In the genomic region with DNA sequence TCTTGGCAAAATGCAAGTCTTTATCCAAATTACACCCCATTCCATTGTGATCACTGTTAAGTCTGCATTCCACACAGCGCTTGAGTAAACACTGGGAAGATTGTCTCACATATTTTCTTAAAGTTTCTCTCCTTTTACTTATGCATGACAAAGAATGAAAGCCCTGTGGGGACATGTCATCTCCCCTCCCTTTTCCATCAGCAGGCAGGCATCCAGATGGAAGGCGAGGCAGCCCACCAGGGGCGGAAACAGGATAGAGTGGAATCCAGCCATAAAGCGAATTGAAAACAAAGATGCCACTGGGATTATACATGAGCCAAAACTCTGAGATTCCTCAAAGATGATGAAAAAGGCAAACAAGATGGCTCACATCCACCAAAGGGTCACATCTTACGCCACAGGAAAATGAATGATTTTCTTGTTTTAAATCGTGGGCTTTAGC, we compare ENCODE assay signal across 10 cellular contexts.
DNase-seq lines count a peak whose midpoint lies in the region; ATAC-seq and TF ChIP-seq lines count a peak whose summit lies in the region.
"Had no signal": no experiment of that assay in that cellular context is flagged by ENCODE, and none has a peak within 500 bp of the region (broad histone marks: within the 10 kb centered on the region; RNA-seq: fewer than 3 reads in every experiment).

No MANE protein-coding gene starts in this region.

- H3K27me3 ChIP-seq in SK-N-SH (ENCODE audit: insufficient read depth) (no peaks in the 10 kb centered on the region), foreskin keratinocyte (no peaks in the 10 kb centered on the region)

- 20% methylated on average over 6 of the region's 6 CpGs for WGBS in SK-N-SH (ENCODE audit: low lambda C conversion rate)

- no peak overlapping the region for H3K4me3 ChIP-seq in SK-N-SH (ENCODE audit: low read depth in 2 of 2, low read length in 1 of 2)
- H3K4me3 ChIP-seq: thoracic aorta had no signal

- peaks cover 80% of the 10 kb centered on the region for H3F3A ChIP-seq in SK-N-SH (replicated peaks; ENCODE audit: insufficient read depth)

- no peaks in the 10 kb centered on the region for H3K9me2 ChIP-seq in SK-N-SH

- H2AFZ ChIP-seq in SK-N-SH (ENCODE audit: low read depth): no peak overlapping the region

- peaks cover 80% of the 10 kb centered on the region for H3K4me1 Mint-ChIP-seq in osteocyte (ENCODE audit: unreplicated experiment)
- H3K4me1 Mint-ChIP-seq in activated CD8-positive, alpha-beta T cell treated with anti-CD3 and anti-CD28 coated beads, Interleukin-2, amount 10 ng/mL, durations not matched to agents 7 days and 5 days (ENCODE audit: low read depth): peaks cover 15% of the 10 kb centered on the region

- DNase-seq in GM03348 (ENCODE audit: low spot score): peak; percentile 89
- no peak for DNase-seq in SK-N-SH
- DNase-seq in foreskin keratinocyte: peak in 1 of 2 donors; percentile 64
- DNase-seq in osteocyte (ENCODE audit: extremely low spot score, unreplicated experiment): no peak
- DNase-seq in activated CD8-positive, alpha-beta T cell treated with anti-CD3 and anti-CD28 coated beads, Interleukin-2, amount 10 ng/mL, durations not matched to agents 7 days and 5 days: no peak
- DNase-seq in posterior cingulate gyrus: no peak
- DNase-seq: NCI-H345 had no signal

- TF ChIP-seq EP300 in SK-N-SH (IDR thresholded peaks at IDR 0.05; ENCODE audit: borderline replicate concordance in 1 of 2, low read depth in 1 of 2, low read length in 1 of 2): peak in 1 of 2 experiments; percentile 87; a peak in 2 of 4 replicates

- TF ChIP-seq CTCF in SK-N-SH (IDR thresholded peaks at IDR 0.05) (no peak; the same call in 1 of the 2 replicates), foreskin keratinocyte (conservative IDR thresholded peaks at IDR 0.05) (no peak), osteocyte (IDR thresholded peaks at IDR 0.05) (no peak)

- H3K36me3 Mint-ChIP-seq in osteocyte (ENCODE audit: unreplicated experiment): peaks cover 22% of the 10 kb centered on the region
- H3K36me3 Mint-ChIP-seq in activated CD8-positive, alpha-beta T cell treated with anti-CD3 and anti-CD28 coated beads, Interleukin-2, amount 10 ng/mL, durations not matched to agents 7 days and 5 days (ENCODE audit: low read depth): peaks cover 6% of the 10 kb centered on the region

- intact Hi-C loops in posterior cingulate gyrus (cut with DNase I): no loop called here

- peaks cover 11 to 31% of the 10 kb centered on the region in 2 experiments for H3K36me3 ChIP-seq in SK-N-SH (replicated peaks in 1 of 2; ENCODE audit: control insufficient read depth in 1 of 2, insufficient read depth in 2 of 2, low read length in 1 of 2)
- H3K36me3 ChIP-seq: thoracic aorta had no signal

- peaks cover 22 to 57% of the 10 kb centered on the region in 2 experiments for H3K4me1 ChIP-seq in SK-N-SH (ENCODE audit: control insufficient read depth in 1 of 2, insufficient read depth in 2 of 2, low read depth in 1 of 2, low read length in 1 of 2)
- H3K4me1 ChIP-seq in foreskin keratinocyte: peaks cover 16% of the 10 kb centered on the region

- peak; percentile 14 for ATAC-seq in foreskin keratinocyte
- ATAC-seq in HG03354 (IDR thresholded peaks at IDR 0.05; ENCODE audit: poor library complexity, severe bottlenecking, unreplicated experiment): no peak
- no peak for ATAC-seq in activated CD8-positive, alpha-beta T cell treated with anti-CD3 and anti-CD28 coated beads, Interleukin-2, amount 10 ng/mL, durations not matched to agents 7 days and 5 days
- ATAC-seq in HG03045 (IDR thresholded peaks at IDR 0.05; ENCODE audit: unreplicated experiment): no peak

- H3K9ac ChIP-seq in SK-N-SH: peak overlapping the region; percentile 66

- H3K4me2 ChIP-seq in SK-N-SH: peak overlapping the region; percentile 41; the same call in 1 of the 2 replicates

- H3K27me3 Mint-ChIP-seq in osteocyte (ENCODE audit: unreplicated experiment): no peaks in the 10 kb centered on the region
- no peaks in the 10 kb centered on the region for H3K27me3 Mint-ChIP-seq in activated CD8-positive, alpha-beta T cell treated with anti-CD3 and anti-CD28 coated beads, Interleukin-2, amount 10 ng/mL, durations not matched to agents 7 days and 5 days (ENCODE audit: low read depth)

- H3K27ac Mint-ChIP-seq in osteocyte (ENCODE audit: unreplicated experiment): peak overlapping the region; percentile 94
- no peak overlapping the region for H3K27ac Mint-ChIP-seq in activated CD8-positive, alpha-beta T cell treated with anti-CD3 and anti-CD28 coated beads, Interleukin-2, amount 10 ng/mL, durations not matched to agents 7 days and 5 days

- H4K20me1 ChIP-seq in SK-N-SH (ENCODE audit: insufficient read depth): no peaks in the 10 kb centered on the region

- no peak for TF ChIP-seq RAD21 in SK-N-SH (IDR thresholded peaks at IDR 0.05; ENCODE audit: low read length)

- H3K9me3 ChIP-seq in SK-N-SH: no peaks in the 10 kb centered on the region
- H3K9me3 ChIP-seq: thoracic aorta had no signal

- peak overlapping the region; percentile 36 to 96; a peak in 3 of 4 replicates for H3K27ac ChIP-seq in SK-N-SH (ENCODE audit: low read depth in 2 of 2, low read length in 1 of 2)
- peak overlapping the region; percentile 4 for H3K27ac ChIP-seq in foreskin keratinocyte
- H3K27ac ChIP-seq: thoracic aorta had no signal

- peaks cover 83% of the 10 kb centered on the region for H3K79me2 ChIP-seq in SK-N-SH (ENCODE audit: insufficient read depth)

- POLR2A ChIA-PET in SK-N-SH (lab: Yijun Ruan, JAX): no interaction called here
- POLR2A ChIA-PET in activated CD8-positive, alpha-beta T cell treated with anti-CD3 and anti-CD28 coated beads, Interleukin-2, amount 10 ng/mL, durations not matched to agents 7 days and 5 days (lab: Charles Lee): no interaction called here

- peaks cover 5% of the 10 kb centered on the region for H3K9me3 Mint-ChIP-seq in osteocyte (ENCODE audit: unreplicated experiment)
- H3K9me3 Mint-ChIP-seq in activated CD8-positive, alpha-beta T cell treated with anti-CD3 and anti-CD28 coated beads, Interleukin-2, amount 10 ng/mL, durations not matched to agents 7 days and 5 days (ENCODE audit: insufficient read depth): peaks cover 7% of the 10 kb centered on the region

- peak overlapping the region; percentile 64 for H3K4me3 Mint-ChIP-seq in osteocyte (ENCODE audit: unreplicated experiment)
- H3K4me3 Mint-ChIP-seq in activated CD8-positive, alpha-beta T cell treated with anti-CD3 and anti-CD28 coated beads, Interleukin-2, amount 10 ng/mL, durations not matched to agents 7 days and 5 days: no peak overlapping the region

- CTCF ChIA-PET in SK-N-SH (lab: Yijun Ruan, JAX): no interaction called here
- CTCF ChIA-PET in activated CD8-positive, alpha-beta T cell treated with anti-CD3 and anti-CD28 coated beads, Interleukin-2, amount 10 ng/mL, durations not matched to agents 7 days and 5 days (lab: Charles Lee): no interaction called here

TF ChIP-seq in SK-N-SH, 30 proteins besides CTCF, POLR2A, EP300 and RAD21:
- TF ChIP-seq, protein P1, sequence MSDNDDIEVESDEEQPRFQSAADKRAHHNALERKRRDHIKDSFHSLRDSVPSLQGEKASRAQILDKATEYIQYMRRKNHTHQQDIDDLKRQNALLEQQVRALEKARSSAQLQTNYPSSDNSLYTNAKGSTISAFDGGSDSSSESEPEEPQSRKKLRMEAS (IDR thresholded peaks at IDR 0.05; ENCODE audit: low read depth): peak; percentile 69
- no peak for TF ChIP-seq RFX5 (IDR thresholded peaks at IDR 0.05; ENCODE audit: low read length)
- TF ChIP-seq RXRA (IDR thresholded peaks at IDR 0.05; ENCODE audit: borderline replicate concordance, low read depth): peak; percentile 64
- TF ChIP-seq, protein P2, sequence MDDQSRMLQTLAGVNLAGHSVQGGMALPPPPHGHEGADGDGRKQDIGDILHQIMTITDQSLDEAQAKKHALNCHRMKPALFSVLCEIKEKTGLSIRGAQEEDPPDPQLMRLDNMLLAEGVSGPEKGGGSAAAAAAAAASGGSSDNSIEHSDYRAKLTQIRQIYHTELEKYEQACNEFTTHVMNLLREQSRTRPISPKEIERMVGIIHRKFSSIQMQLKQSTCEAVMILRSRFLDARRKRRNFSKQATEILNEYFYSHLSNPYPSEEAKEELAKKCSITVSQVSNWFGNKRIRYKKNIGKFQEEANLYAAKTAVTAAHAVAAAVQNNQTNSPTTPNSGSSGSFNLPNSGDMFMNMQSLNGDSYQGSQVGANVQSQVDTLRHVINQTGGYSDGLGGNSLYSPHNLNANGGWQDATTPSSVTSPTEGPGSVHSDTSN (IDR thresholded peaks at IDR 0.05): peak; percentile 78
- no peak for TF ChIP-seq GABPA (IDR thresholded peaks at IDR 0.05; ENCODE audit: low read depth)
- TF ChIP-seq JUND (IDR thresholded peaks at IDR 0.05): peak; percentile 69
- peak; percentile 34; the same call in 1 of the 2 replicates for TF ChIP-seq ELF1 (IDR thresholded peaks at IDR 0.05)
- peak; percentile 65; the same call in 1 of the 2 replicates for TF ChIP-seq TEAD4 (IDR thresholded peaks at IDR 0.05; ENCODE audit: borderline replicate concordance, insufficient read depth)
- peak; percentile 92 for TF ChIP-seq TCF12 (IDR thresholded peaks at IDR 0.05)
- TF ChIP-seq EZH2phosphoT487 (IDR thresholded peaks at IDR 0.05; ENCODE audit: borderline replicate concordance, low read depth): no peak
- TF ChIP-seq TAF1 (IDR thresholded peaks at IDR 0.05; ENCODE audit: borderline replicate concordance, low read depth, low read length): peak; percentile 10; the same call in 1 of the 2 replicates
- TF ChIP-seq SIN3A (IDR thresholded peaks at IDR 0.05; ENCODE audit: borderline replicate concordance, low read depth, low read length): peak; percentile 25; the same call in 1 of the 2 replicates
- 0 out of 2 replicates have a peak, but pooled peaks have one; percentile 53 for TF ChIP-seq YY1 (IDR thresholded peaks at IDR 0.05; ENCODE audit: low read depth)
- peak; percentile 93 for TF ChIP-seq NFIC (IDR thresholded peaks at IDR 0.05; ENCODE audit: borderline replicate concordance)
- peak; percentile 58; the same call in 1 of the 2 replicates for TF ChIP-seq FOSL2 (IDR thresholded peaks at IDR 0.05; ENCODE audit: borderline replicate concordance, low read depth)
- TF ChIP-seq FOXM1 (IDR thresholded peaks at IDR 0.05; ENCODE audit: low read depth): peak; percentile 79; the same call in 1 of the 2 replicates
- no peak for TF ChIP-seq NRF1 (IDR thresholded peaks at IDR 0.05; ENCODE audit: low read depth, low read length)
